Comparison of ENCODE assay signal across 33 cellular contexts in genomic region chr10:118273662-118274061, GRCh38.
DNase-seq lines count a peak whose midpoint lies in the region; ATAC-seq, FAIRE-seq and TF ChIP-seq lines count a peak whose summit lies in the region.
"Had no signal": no experiment of that assay in that cellular context is flagged by ENCODE, and none has a peak within 500 bp of the region (broad histone marks: within the 10 kb centered on the region; RNA-seq: fewer than 3 reads in every experiment).

No MANE protein-coding gene starts in this region.

- WGBS in K562 (ENCODE audit: insufficient coverage, low coverage, missing lambda C conversion rate): 0% methylated on average over 1 of the region's 1 CpG
- no CpG with 5 or more reads among the region's 1 CpG for WGBS in neuronal stem cell (ENCODE audit: extremely low coverage in 2 of 2, insufficient read length in 2 of 2, insufficient replicate concordance in 1 of 2), 2 donors

- H2BK5ac ChIP-seq in neuronal stem cell (ENCODE audit: low read length): no peak overlapping the region

- POLR2A ChIA-PET in HEK293 (lab: Yijun Ruan, JAX): no interaction called here
- POLR2A ChIA-PET in K562 (lab: Yijun Ruan, JAX): interaction anchor here (1.2 kb wide), 1 partner anchor 618 kb away, joined by 3 read pairs; no protein-coding TSS in a partner anchor

- no peak overlapping the region for H3K4ac ChIP-seq in neuronal stem cell (ENCODE audit: low read length)

- no peak overlapping the region for H3K23ac ChIP-seq in neuronal stem cell (ENCODE audit: low read depth, low read length, poor library complexity)

- H3K4me2 ChIP-seq in K562 (ENCODE audit: insufficient read depth, low read length) (no peak overlapping the region), neuronal stem cell (ENCODE audit: insufficient read depth, low read length, poor library complexity, severe bottlenecking) (no peak overlapping the region)
- H3K4me2 ChIP-seq: A549; BLaER1; BLaER1 treated with 17β-estradiol and CSF1 and Interleukin-3, amounts not matched to agents 10 nM and 100 nM had no signal

- no peak for TF ChIP-seq EP300 in K562 (IDR thresholded peaks at IDR 0.05; ENCODE audit: low read length)

- H3K27me3 ChIP-seq in K562 (ENCODE audit: control insufficient read depth in 2 of 2, insufficient read depth in 2 of 2, low read length in 2 of 2) (peaks cover 0 to 13% of the 10 kb centered on the region in 2 experiments; a peak in 4 of 5 replicates), uterus (no peaks in the 10 kb centered on the region), neuronal stem cell (ENCODE audit: control insufficient read depth in 3 of 3, insufficient read depth in 3 of 3, low read depth in 1 of 3, low read length in 3 of 3) (peaks cover 0 to 37% (median 0%) of the 10 kb centered on the region in 3 experiments)
- H3K27me3 ChIP-seq: BLaER1; BLaER1 treated with 17β-estradiol and CSF1 and Interleukin-3, amounts not matched to agents 10 nM and 100 nM had no signal

- H2BK12ac ChIP-seq in neuronal stem cell (ENCODE audit: low read length): no peak overlapping the region

- no peak overlapping the region for H2AK5ac ChIP-seq in neuronal stem cell (ENCODE audit: low read depth, low read length)

- H3K9me3 ChIP-seq in HEK293 (ENCODE audit: control insufficient read depth, insufficient read depth, low read depth, low read length) (no peaks in the 10 kb centered on the region), K562 (replicated peaks; ENCODE audit: control insufficient read depth, insufficient read depth, low read depth, low read length) (no peaks in the 10 kb centered on the region), uterus (peaks cover 0 to 2% of the 10 kb centered on the region in 2 donors), neuronal stem cell (replicated peaks in 1 of 2; ENCODE audit: control insufficient read depth in 2 of 2, insufficient read depth in 1 of 2, low read depth in 1 of 2, low read length in 2 of 2) (peaks cover 0 to 5% of the 10 kb centered on the region in 2 donors)
- H3K9me3 ChIP-seq: BE2C, Caco-2 had no signal

- CTCF ChIA-PET in HEK293 (lab: Yijun Ruan, JAX): no interaction called here
- CTCF ChIA-PET in K562 (lab: Yijun Ruan, JAX; ENCODE audit: low intra/inter-chr PET ratio): no interaction called here

- no peaks in the 10 kb centered on the region for H3K4me1 ChIP-seq in HEK293 (ENCODE audit: control insufficient read depth, insufficient read depth, low read length)
- no peaks in the 10 kb centered on the region for H3K4me1 ChIP-seq in K562 (replicated peaks in 1 of 2; ENCODE audit: control insufficient read depth in 2 of 2, insufficient read depth in 2 of 2, low read length in 2 of 2)
- peaks cover 3 to 4% of the 10 kb centered on the region in 2 donors for H3K4me1 ChIP-seq in uterus
- peaks cover 3 to 7% of the 10 kb centered on the region in 2 donors for H3K4me1 ChIP-seq in neuronal stem cell (ENCODE audit: control insufficient read depth in 2 of 2, insufficient read depth in 1 of 2, low read depth in 1 of 2, low read length in 2 of 2)
- H3K4me1 ChIP-seq: A549; BE2C; BLaER1; BLaER1 treated with 17β-estradiol and CSF1 and Interleukin-3, amounts not matched to agents 10 nM and 100 nM; Caco-2 had no signal

- no TSS peak for BruUV-seq in K562 (replicated peaks; lab: Mats Ljungman, UMichigan)

- H3K79me1 ChIP-seq in neuronal stem cell (ENCODE audit: low read depth, low read length): no peaks in the 10 kb centered on the region

- H3K18ac ChIP-seq in neuronal stem cell (ENCODE audit: low read length): no peak overlapping the region

- no peak for DNase-seq in K562 (ENCODE audit: extremely low read depth in 1 of 4, low spot score in 3 of 4)
- DNase-seq in uterus: no peak
- DNase-seq in NCI-H2196 treated with DMSO at 0.1 percent for 48 hours (lab: John Stamatoyannopoulos, UW; ENCODE audit: unreplicated experiment): no peak
- DNase-seq in neuronal stem cell (ENCODE audit: low spot score): no peak
- DNase-seq: 8988T; ACHN; AML-193; BE2C; C1 segment of cervical spinal cord; Caco-2; Calu3; CD4-positive, alpha-beta memory T cell; CD4-positive, alpha-beta T cell; CD4-positive, CD25-positive, alpha-beta regulatory T cell; CD8-positive, alpha-beta memory T cell; CD8-positive, alpha-beta T cell; COR-L47; DMS 273 treated with DMSO at 0.1 percent for 48 hours; DMS153; DMS53; DMS79; DMS79 treated with DMSO at 0.1 percent for 48 hours; DND-41; EL had no signal

- no peak for TF ChIP-seq RAD21 in K562 (CRISPR knock-in tag; conservative IDR thresholded peaks at IDR 0.05 in 1 of 2, IDR thresholded peaks at IDR 0.05 in 1 of 2)

- H4K91ac ChIP-seq in neuronal stem cell (ENCODE audit: low read depth, low read length, poor library complexity): no peak overlapping the region

- no peak for FAIRE-seq in K562 (lab: Jason Lieb, UNC)
- FAIRE-seq: A204.1, A549, D721Med had no signal

- H3K27ac ChIP-seq in HEK293 (ENCODE audit: extremely low read depth, low read depth, low read length): no peak overlapping the region
- H3K27ac ChIP-seq in K562 (ENCODE audit: extremely low read depth, low read depth, low read length): no peak overlapping the region
- peak overlapping the region; percentile 85 to 91 for H3K27ac ChIP-seq in uterus
- no peak overlapping the region for H3K27ac ChIP-seq in neuronal stem cell (replicated peaks; ENCODE audit: low read length)
- H3K27ac ChIP-seq: 22Rv1; A549; BLaER1; BLaER1 treated with 17β-estradiol and CSF1 and Interleukin-3, amounts not matched to agents 10 nM and 100 nM; C4-2B had no signal

- no peak overlapping the region for H4K8ac ChIP-seq in neuronal stem cell (ENCODE audit: low read depth, low read length)

- H3K14ac ChIP-seq in neuronal stem cell (ENCODE audit: low read length): no peak overlapping the region

- TF ChIP-seq POLR2A in K562 (conservative IDR thresholded peaks at IDR 0.05) (no peak), uterus (IDR thresholded peaks at IDR 0.05) (no peak)

- in situ Hi-C loops in K562 (cut with MboI): no loop called here

- intact Hi-C loops in K562 (cut with micrococcal nuclease): no loop called here
- intact Hi-C loops in uterus (cut with DNase I; ENCODE audit: low total_unique reads): no loop called here

- H3K79me2 ChIP-seq in K562 (ENCODE audit: control insufficient read depth, insufficient read depth, low read length): no peaks in the 10 kb centered on the region

- no peak overlapping the region for H2BK15ac ChIP-seq in neuronal stem cell (ENCODE audit: low read length)

- TF ChIP-seq CTCF in HEK293 (tag by site-specific recombination; IDR thresholded peaks at IDR 0.05) (no peak), K562 (IDR thresholded peaks at IDR 0.05 in 2 of 3, conservative IDR thresholded peaks at IDR 0.05 in 1 of 3; ENCODE audit: insufficient read depth in 2 of 3, low read depth in 1 of 3, low read length in 3 of 3) (no peak), uterus (IDR thresholded peaks at IDR 0.05) (no peak)

- H3K4me3 ChIP-seq in HEK293 (ENCODE audit: low read depth, low read length) (no peak overlapping the region), K562 (no peak overlapping the region), uterus (no peak overlapping the region), neuronal stem cell (ENCODE audit: low read length in 2 of 2) (no peak overlapping the region)
- H3K4me3 ChIP-seq: A549; BLaER1; BLaER1 treated with 17β-estradiol and CSF1 and Interleukin-3, amounts not matched to agents 10 nM and 100 nM had no signal

- ATAC-seq in K562 (no peak), GM18861 (IDR thresholded peaks at IDR 0.05; ENCODE audit: unreplicated experiment) (no peak)
- ATAC-seq: A549; CD8-positive, alpha-beta T cell had no signal

- no peaks in the 10 kb centered on the region; the same call in 1 of the 2 replicates for H4K20me1 ChIP-seq in K562 (replicated peaks; ENCODE audit: control insufficient read depth, insufficient read depth, low read length)
- H4K20me1 ChIP-seq: BLaER1; BLaER1 treated with 17β-estradiol and CSF1 and Interleukin-3, amounts not matched to agents 10 nM and 100 nM had no signal

- H3K9ac ChIP-seq in K562 (ENCODE audit: insufficient read depth in 1 of 2, low read depth in 2 of 2, low read length in 2 of 2) (no peak overlapping the region), neuronal stem cell (ENCODE audit: low read depth, low read length, poor library complexity) (no peak overlapping the region)
- H3K9ac ChIP-seq: BLaER1; BLaER1 treated with 17β-estradiol and CSF1 and Interleukin-3, amounts not matched to agents 10 nM and 100 nM had no signal

- H3K36me3 ChIP-seq in HEK293 (ENCODE audit: control insufficient read depth in 2 of 2, insufficient read depth in 1 of 2, low read length in 2 of 2) (no peaks in the 10 kb centered on the region), K562 (ENCODE audit: control insufficient read depth, insufficient read depth, low read length) (no peaks in the 10 kb centered on the region), uterus (no peaks in the 10 kb centered on the region), neuronal stem cell (replicated peaks in 1 of 2; ENCODE audit: control insufficient read depth in 2 of 2, insufficient read depth in 2 of 2, low read length in 2 of 2) (peaks cover 0 to 1% of the 10 kb centered on the region in 2 donors)
- H3K36me3 ChIP-seq: BE2C, BLaER1 had no signal

- H2AFZ ChIP-seq in K562 (ENCODE audit: low read depth, low read length): no peak overlapping the region
- no peak overlapping the region for H2AFZ ChIP-seq in neuronal stem cell (ENCODE audit: low read length)

- H2BK120ac ChIP-seq in neuronal stem cell (ENCODE audit: low read depth, low read length): no peak overlapping the region

- H3K9me1 ChIP-seq in K562 (ENCODE audit: control insufficient read depth, insufficient read depth, low read length): no peaks in the 10 kb centered on the region

TF ChIP-seq in HEK293, 187 proteins besides CTCF, POLR2A, EP300 and RAD21:
- peak; percentile 89 for TF ChIP-seq ZBTB17 (tag by site-specific recombination; IDR thresholded peaks at IDR 0.05)
- peak; percentile 87 for TF ChIP-seq ZNF366 (tag by site-specific recombination; conservative IDR thresholded peaks at IDR 0.05)
- no peak for TF ChIP-seq GLIS1 (tag by site-specific recombination; IDR thresholded peaks at IDR 0.05)

TF ChIP-seq in K562, 482 proteins besides CTCF, POLR2A, EP300 and RAD21 (continues in another document):
- TF ChIP-seq TEAD4 (IDR thresholded peaks at IDR 0.05; ENCODE audit: low read length) (no peak), TEAD4 (CRISPR knock-in tag; IDR thresholded peaks at IDR 0.05; ENCODE audit: borderline replicate concordance) (no peak), CHD4 (IDR thresholded peaks at IDR 0.05; ENCODE audit: insufficient read depth, insufficient replicate concordance, low read depth, low read length, poor library complexity, severe bottlenecking) (no peak)

Comparison
In these comparisons a context has a peak if more than half of its experiments do, and no peak if none do; other contexts are left out.
1. H3K27ac ChIP-seq: peak in uterus (2 of 2); none in HEK293 (single experiment), K562 (single experiment) and neuronal stem cell (single experiment).
2. Of the 44 proteins assayed by ChIP-seq in both K562 and HEK293: peak only in K562: none; only in HEK293: ZBTB17; in both: none; in neither: 43.